In genomic region chr1:21924503-21925005, GRCh38 we compare ENCODE assay signal across 1 cellular context.
TF ChIP-seq lines count a peak whose summit lies in the region.

No MANE protein-coding gene starts in this region.

TF ChIP-seq in WTC11, 78 proteins besides CTCF, POLR2A, EP300 and RAD21 (continued from another document):
- TF ChIP-seq ZNF512 (CRISPR knock-in tag; IDR thresholded peaks at IDR 0.05; ENCODE audit: borderline replicate concordance) (no peak), TEAD1 (CRISPR knock-in tag; IDR thresholded peaks at IDR 0.05) (no peak), IRF1 (CRISPR knock-in tag; IDR thresholded peaks at IDR 0.05) (no peak), CREB1 (CRISPR knock-in tag; IDR thresholded peaks at IDR 0.05) (no peak), ZNF532 (CRISPR knock-in tag; IDR thresholded peaks at IDR 0.05; ENCODE audit: borderline replicate concordance) (no peak), MAX (CRISPR knock-in tag; IDR thresholded peaks at IDR 0.05) (no peak), E2F1 (CRISPR knock-in tag; IDR thresholded peaks at IDR 0.05) (no peak), ZNF416 (CRISPR knock-in tag; IDR thresholded peaks at IDR 0.05) (no peak), CREM (CRISPR knock-in tag; IDR thresholded peaks at IDR 0.05) (no peak), HMGA2 (CRISPR knock-in tag; IDR thresholded peaks at IDR 0.05) (no peak), ZNF138 (CRISPR knock-in tag; conservative IDR thresholded peaks at IDR 0.05) (no peak)
TF ChIP-seq in WTC11: peak in this region for 0.
